ENCODE assay signal across 8 cellular contexts in the genomic region with DNA sequence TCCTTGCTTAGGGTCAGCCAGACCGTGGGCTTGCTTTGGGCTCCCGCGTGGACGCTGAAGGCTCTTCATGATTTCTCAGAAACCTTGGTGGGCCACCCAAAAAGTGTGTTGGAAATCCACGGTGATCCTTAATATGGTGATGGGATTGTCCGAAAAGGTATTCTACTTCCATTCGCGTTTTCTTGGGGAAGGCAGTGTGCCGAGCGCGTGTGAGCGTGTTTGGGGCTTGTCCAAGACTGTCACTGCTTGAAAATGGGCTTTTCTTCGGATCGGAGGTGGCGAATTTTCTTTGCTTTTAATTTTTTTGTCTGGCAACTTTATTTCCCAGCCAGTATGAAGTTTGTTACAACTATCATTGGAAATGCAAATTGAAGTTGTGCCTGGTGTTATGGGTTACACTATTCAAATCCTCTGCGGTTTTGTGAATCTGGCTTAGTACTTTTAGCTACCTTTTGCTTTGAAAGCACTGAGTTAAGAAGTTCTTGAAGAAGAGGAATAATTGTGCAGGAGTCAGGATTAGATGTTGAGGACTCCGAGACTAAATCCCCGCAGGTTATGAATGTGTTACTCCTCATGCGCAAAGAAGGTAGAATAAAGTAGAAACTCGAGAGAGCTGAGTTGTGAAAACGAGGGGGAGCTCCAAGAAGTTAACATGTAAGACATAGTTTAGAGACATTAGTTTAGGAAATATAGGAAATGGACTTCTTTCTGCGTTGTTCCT. TPM values are rescaled to one million over a fixed set of nuclear protein-coding genes. Genes with fewer than 3 reads are reported as not detected.
DNase-seq lines count a peak whose midpoint lies in the region; ATAC-seq, FAIRE-seq and TF ChIP-seq lines count a peak whose summit lies in the region.

No MANE protein-coding gene starts in this region.

- no peak for TF ChIP-seq POLR2A in body of pancreas (IDR thresholded peaks at IDR 0.05)
- no peak for TF ChIP-seq POLR2A in upper lobe of left lung (IDR thresholded peaks at IDR 0.05)
- TF ChIP-seq POLR2A in H54 (IDR thresholded peaks at IDR 0.05; ENCODE audit: low read depth, low read length), result no peak

- H3K36me3 ChIP-seq in right atrium auricular region (peaks cover 65% of the 10 kb centered on the region), body of pancreas (replicated peaks in 1 of 2; ENCODE audit: insufficient read depth in 1 of 2, low read depth in 2 of 2) (peaks cover 0 to 5% of the 10 kb centered on the region in 2 donors), lung (ENCODE audit: control insufficient read depth in 2 of 2, insufficient read depth in 2 of 2, low read length in 2 of 2) (peaks cover 11 to 13% of the 10 kb centered on the region in 2 donors), upper lobe of left lung (peaks cover 0 to 29% (median 11%) of the 10 kb centered on the region in 4 donors)

- no peak for FAIRE-seq in H54 (lab: Jason Lieb, UNC)

- TF ChIP-seq CTCF in right atrium auricular region (IDR thresholded peaks at IDR 0.05) (no peak), body of pancreas (IDR thresholded peaks at IDR 0.05) (no peak), lung (IDR thresholded peaks at IDR 0.05; ENCODE audit: control extremely low read depth, extremely low read depth) (no peak), upper lobe of left lung (IDR thresholded peaks at IDR 0.05) (no peak)

- DNase-seq in right atrium auricular region (ENCODE audit: low spot score) (no peak), Right ventricle myocardium inferior (ENCODE audit: missing footprints) (no peak), body of pancreas (peak in 2 of 4 donors; percentile 17 to 46), lung (ENCODE audit: low spot score) (no peak), upper lobe of left lung (no peak), H54 (ENCODE audit: insufficient read length, low spot score) (no peak)
- DNase-seq in stimulated activated CD4-positive, alpha-beta T cell treated with anti-CD3 and anti-CD28 coated beads, Interleukin-4, amount 100 ng/mL, for 4 hours, result no peak

- H3K27ac ChIP-seq in right atrium auricular region (peak overlapping the region; percentile 96), body of pancreas (peak overlapping the region; percentile 91 to 97 (median 94)), lung (ENCODE audit: low read depth in 1 of 2, low read length in 1 of 2) (peak overlapping the region; percentile 91 to 97), upper lobe of left lung (peak overlapping the region; percentile 91 to 97 (median 93))

- intact Hi-C loops in Right ventricle myocardium inferior (cut with DNase I), result loop anchor here (5.0 to 10.0 kb wide), 7 partner anchors 47 to 713 kb away; no protein-coding TSS in a partner anchor
- intact Hi-C loops in body of pancreas (cut with DNase I), result loop anchor here (10.0 kb wide), 1 partner anchor 265 kb away; no protein-coding TSS in a partner anchor

- ATAC-seq in Right ventricle myocardium inferior (no peak), body of pancreas (no peak), lung (ENCODE audit: insufficient read depth, low FRiP score) (no peak), upper lobe of left lung (ENCODE audit: low FRiP score in 2 of 2) (no peak), GM21360 (IDR thresholded peaks at IDR 0.05; ENCODE audit: unreplicated experiment) (no peak)

- H3K27me3 ChIP-seq in right atrium auricular region, result no peaks in the 10 kb centered on the region
- H3K27me3 ChIP-seq in body of pancreas, result no peaks in the 10 kb centered on the region
- H3K27me3 ChIP-seq in lung (ENCODE audit: control insufficient read depth, insufficient read depth), result no peaks in the 10 kb centered on the region
- H3K27me3 ChIP-seq in upper lobe of left lung, result no peaks in the 10 kb centered on the region

- H3K4me1 ChIP-seq in right atrium auricular region, result peaks cover 0 to 19% of the 10 kb centered on the region in 2 donors
- H3K4me1 ChIP-seq in body of pancreas, result peaks cover 8% of the 10 kb centered on the region
- H3K4me1 ChIP-seq in lung (ENCODE audit: control insufficient read depth in 2 of 2, insufficient read depth in 2 of 2, low read length in 2 of 2), result peaks cover 0 to 6% of the 10 kb centered on the region in 2 donors
- peaks cover 0 to 31% (median 2%) of the 10 kb centered on the region in 4 donors for H3K4me1 ChIP-seq in upper lobe of left lung

- H3K9me3 ChIP-seq in right atrium auricular region (no peaks in the 10 kb centered on the region), body of pancreas (no peaks in the 10 kb centered on the region), lung (ENCODE audit: control insufficient read depth in 2 of 2, insufficient read depth in 1 of 2, low read length in 1 of 2) (no peaks in the 10 kb centered on the region), upper lobe of left lung (no peaks in the 10 kb centered on the region)

- H3K4me3 ChIP-seq in right atrium auricular region (peak overlapping the region; percentile 63 to 74), body of pancreas (peak overlapping the region; percentile 38 to 76), lung (peak overlapping the region; percentile 96), upper lobe of left lung (peak overlapping the region; percentile 74 to 87 (median 78))

- TF ChIP-seq EP300 in upper lobe of left lung (IDR thresholded peaks at IDR 0.05), result no peak

- WGBS in body of pancreas, 2 donors, result 5 to 6% methylated on average over 22 of the region's 22 CpGs
- 8% methylated on average over 22 of the region's 22 CpGs for WGBS in lung, 2 donors
- 9 to 11% methylated on average over 22 of the region's 22 CpGs for WGBS in upper lobe of left lung, 2 donors

RNA-seq across cellular contexts. Expression of gene SPRY1, which starts 3.2 kb away (rescaled TPM):
- total RNA-seq in right atrium auricular region (100 to 1,000 TPM in 1 of 2 donors, 10 to 100 TPM in 1; 50.0 to 118 TPM), Right ventricle myocardium inferior (37.0 TPM), body of pancreas (100 to 1,000 TPM in 1 of 2 donors, 10 to 100 TPM in 1; 40.0 to 118 TPM), lung (100 to 1,000 TPM; 107 to 139 TPM), upper lobe of left lung (100 to 1,000 TPM in 2 of 6 donors, 10 to 100 TPM in 4; 56.7 to 149 (median 97.4) TPM)
- 10 to 100 TPM; 35.3 to 39.8 TPM for polyA plus RNA-seq in lung
